In the genomic region with DNA sequence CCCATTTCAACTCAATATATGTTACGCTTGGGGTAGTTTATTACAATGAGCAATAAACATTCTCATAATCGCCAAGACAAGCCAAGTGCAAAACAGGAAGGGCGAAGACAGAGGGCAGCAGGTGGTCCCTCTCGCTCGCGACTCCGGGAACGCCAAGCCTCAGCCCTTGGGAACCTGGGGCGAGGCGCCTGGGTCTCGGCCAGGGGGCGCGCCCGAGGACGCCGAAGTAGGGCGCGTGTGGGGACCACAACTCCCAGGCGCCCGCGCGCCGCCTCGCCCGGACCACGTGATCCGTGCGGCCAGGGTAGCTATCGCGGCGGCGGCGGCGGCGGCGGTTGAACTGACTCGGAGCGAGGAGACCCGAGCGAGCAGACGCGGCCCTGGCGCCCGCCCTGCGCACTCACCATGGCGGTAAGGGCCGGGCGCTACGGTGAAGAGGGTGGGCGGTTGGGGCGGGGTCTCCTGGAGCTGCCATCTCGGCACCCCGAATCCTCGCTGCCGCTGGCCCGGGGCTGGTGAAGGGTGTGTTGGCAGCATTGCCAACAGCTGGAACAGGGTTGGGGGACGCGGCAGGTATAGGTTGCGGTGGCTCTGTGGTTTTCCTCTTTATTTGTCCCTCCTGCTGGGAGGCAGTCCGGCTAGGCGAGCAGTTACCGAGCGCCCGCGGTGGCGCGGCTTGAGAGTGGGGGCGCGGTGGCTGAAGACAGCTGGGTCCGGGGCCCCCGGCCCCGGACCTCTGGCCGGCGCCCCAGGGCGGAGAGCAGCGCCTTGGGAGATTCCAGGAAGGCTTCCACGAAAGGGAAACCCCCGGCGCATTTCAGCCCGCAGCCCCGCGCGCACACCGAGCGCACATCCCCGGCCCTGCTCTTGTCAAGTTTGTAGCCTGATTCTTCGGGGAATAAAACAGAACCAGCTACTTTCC, we compare ENCODE assay signal across 8 cellular contexts. TPM values are rescaled to one million over a fixed set of nuclear protein-coding genes. Genes with fewer than 3 reads are reported as not detected.
DNase-seq lines count a peak whose midpoint lies in the region.

Gene SLC31A2, plus strand, starts transcription at position 338 of the 922 bp plus-strand sequence. Its CDS starts 68 bp downstream, at position 406.

- H3K27me3 ChIP-seq in GM23248 (replicated peaks; ENCODE audit: insufficient read depth) (peaks cover 13% of the 10 kb centered on the region; the same call in 1 of the 2 replicates), neuron (ENCODE audit: insufficient read depth, low read length) (peaks cover 10% of the 10 kb centered on the region)

- H3K4me2 ChIP-seq in GM23248 (ENCODE audit: unreplicated experiment), result peak within 1 kb of the TSS; percentile 76

- H3K9ac ChIP-seq in GM23248, result peak within 1 kb of the TSS; percentile 80

- no peaks in the 10 kb centered on the region for H3K9me2 ChIP-seq in GM23248 (ENCODE audit: insufficient read depth)

- H3K9me3 ChIP-seq in GM23248 (ENCODE audit: low read depth) (no peaks in the 10 kb centered on the region), neuron (ENCODE audit: low read length) (no peaks in the 10 kb centered on the region)

- H3K79me2 ChIP-seq in GM23248 (ENCODE audit: insufficient read depth), result no peaks in the 10 kb centered on the region

- in situ Hi-C loops in GM23248 (cut with MboI), result no loop called here

- 2% methylated on average over 75 to 81 of the region's 87 CpGs for WGBS in GM23248 (ENCODE audit: low coverage in 1 of 2, low lambda C conversion rate in 2 of 2, missing lambda C conversion rate in 2 of 2), 2 experiments

- H3K4me3 ChIP-seq in GM23248 (peak within 1 kb of the TSS; percentile 77), neuron (ENCODE audit: low read length) (peak within 1 kb of the TSS; percentile 77)

- peak; percentile 81 for DNase-seq in EH (ENCODE audit: low read depth)
- peak; percentile 93 for DNase-seq in GM23248
- DNase-seq in LHCN-M2 (ENCODE audit: low read depth), result peak; percentile 93
- DNase-seq in SHP77 (lab: John Stamatoyannopoulos, UW), result peak; percentile 84 to 94
- peak; percentile 71 for DNase-seq in activated gamma-delta T cell treated with anti-CD3 and anti-CD28 coated beads, Interleukin-2, amount 50 U/mL, for 16 hours (ENCODE audit: low read depth)
- DNase-seq in foreskin melanocyte, result peak; percentile 67
- DNase-seq in stromal cell of bone marrow (ENCODE audit: low read depth), result peak; percentile 74

- no peaks in the 10 kb centered on the region for H4K20me1 ChIP-seq in GM23248 (ENCODE audit: insufficient read depth)

- no peak within 1 kb of the TSS for H3K27ac ChIP-seq in GM23248

- H3K36me3 ChIP-seq in GM23248 (ENCODE audit: low read depth) (no peaks in the 10 kb centered on the region), neuron (ENCODE audit: insufficient read depth, low read length) (no peaks in the 10 kb centered on the region)

- peaks cover 21% of the 10 kb centered on the region for H3K4me1 ChIP-seq in GM23248 (ENCODE audit: insufficient read depth)
- H3K4me1 ChIP-seq in neuron (ENCODE audit: insufficient read depth, low read length), result peaks cover 4% of the 10 kb centered on the region

- H3F3A ChIP-seq in GM23248 (ENCODE audit: insufficient read depth), result peaks cover 14% of the 10 kb centered on the region; the same call in 1 of the 2 replicates

- H2AFZ ChIP-seq in GM23248 (peak within 1 kb of the TSS; percentile 85), neuron (ENCODE audit: low read depth, low read length) (peak within 1 kb of the TSS; percentile 98)

RNA-seq across cellular contexts. Expression of gene SLC31A2, which starts in this region (rescaled TPM):
- total RNA-seq in GM23248 (2014; rRNA removed; shearing (Covaris generic)), result 11.1 and 20.8 TPM in 2 replicates
- polyA plus RNA-seq in GM23248 (2016; fragmentation: Nextera tagmentation; extraction: Ambion mirVana), result 15.0 and 17.0 TPM in 2 replicates
- total RNA-seq in LHCN-M2 (2014; rRNA removed), result 78.7 and 88.0 TPM in 2 replicates
- polyA plus RNA-seq in LHCN-M2 (2012), result 32.9 TPM
